1 cellular context compared by ENCODE assay signal in the genomic region with DNA sequence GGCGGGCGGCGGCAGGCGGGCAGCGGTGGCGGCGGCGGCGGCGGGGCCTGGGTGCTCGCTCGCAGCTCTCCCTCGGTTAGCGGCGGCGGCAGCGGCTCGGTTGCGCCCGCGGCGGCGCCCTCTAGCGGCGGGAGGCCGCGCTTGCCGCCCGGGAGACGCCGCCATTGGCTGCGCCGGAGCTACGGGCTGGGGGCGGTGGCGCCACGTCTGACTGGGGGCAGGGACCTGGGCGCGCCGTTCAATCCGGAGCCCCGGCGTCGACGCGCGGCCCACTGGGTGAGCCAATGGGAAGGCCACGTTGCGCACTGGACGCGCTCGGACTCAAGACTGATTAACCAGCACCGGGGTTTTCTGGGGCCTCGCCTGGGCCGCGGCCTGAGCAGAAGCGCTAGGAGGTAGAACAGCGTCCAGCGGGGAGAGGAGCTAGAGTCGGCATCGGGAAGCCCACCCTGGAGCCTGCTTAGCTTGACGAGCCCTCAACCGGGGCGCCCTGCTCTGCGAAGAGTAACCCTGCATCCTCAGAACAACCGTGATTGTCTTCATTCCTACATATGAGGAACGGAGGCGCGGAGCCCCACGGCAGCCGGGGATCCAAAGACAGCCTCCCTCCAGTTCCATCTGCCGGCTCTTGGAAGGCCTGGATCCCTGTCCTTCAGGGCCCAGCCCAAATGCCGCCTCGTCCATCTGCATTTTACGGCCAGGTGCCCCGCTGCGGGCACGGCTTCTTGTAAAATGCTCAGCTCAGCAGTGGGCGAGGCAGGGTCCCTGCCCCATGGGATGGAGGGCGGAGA.
TF ChIP-seq lines count a peak whose summit lies in the region.

A gene with protein sequence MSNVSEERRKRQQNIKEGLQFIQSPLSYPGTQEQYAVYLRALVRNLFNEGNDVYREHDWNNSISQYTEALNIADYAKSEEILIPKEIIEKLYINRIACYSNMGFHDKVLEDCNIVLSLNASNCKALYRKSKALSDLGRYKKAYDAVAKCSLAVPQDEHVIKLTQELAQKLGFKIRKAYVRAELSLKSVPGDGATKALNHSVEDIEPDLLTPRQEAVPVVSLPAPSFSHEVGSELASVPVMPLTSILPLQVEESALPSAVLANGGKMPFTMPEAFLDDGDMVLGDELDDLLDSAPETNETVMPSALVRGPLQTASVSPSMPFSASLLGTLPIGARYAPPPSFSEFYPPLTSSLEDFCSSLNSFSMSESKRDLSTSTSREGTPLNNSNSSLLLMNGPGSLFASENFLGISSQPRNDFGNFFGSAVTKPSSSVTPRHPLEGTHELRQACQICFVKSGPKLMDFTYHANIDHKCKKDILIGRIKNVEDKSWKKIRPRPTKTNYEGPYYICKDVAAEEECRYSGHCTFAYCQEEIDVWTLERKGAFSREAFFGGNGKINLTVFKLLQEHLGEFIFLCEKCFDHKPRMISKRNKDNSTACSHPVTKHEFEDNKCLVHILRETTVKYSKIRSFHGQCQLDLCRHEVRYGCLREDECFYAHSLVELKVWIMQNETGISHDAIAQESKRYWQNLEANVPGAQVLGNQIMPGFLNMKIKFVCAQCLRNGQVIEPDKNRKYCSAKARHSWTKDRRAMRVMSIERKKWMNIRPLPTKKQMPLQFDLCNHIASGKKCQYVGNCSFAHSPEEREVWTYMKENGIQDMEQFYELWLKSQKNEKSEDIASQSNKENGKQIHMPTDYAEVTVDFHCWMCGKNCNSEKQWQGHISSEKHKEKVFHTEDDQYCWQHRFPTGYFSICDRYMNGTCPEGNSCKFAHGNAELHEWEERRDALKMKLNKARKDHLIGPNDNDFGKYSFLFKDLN (minus strand): TSS at position 93 of the 791 bp plus-strand sequence. CDS start 14,904 bp downstream, outside the sequence.

TF ChIP-seq in HEK293, 187 proteins besides CTCF, POLR2A, EP300 and RAD21 (continued from another document and continues in another):
- TF ChIP-seq, protein P1, sequence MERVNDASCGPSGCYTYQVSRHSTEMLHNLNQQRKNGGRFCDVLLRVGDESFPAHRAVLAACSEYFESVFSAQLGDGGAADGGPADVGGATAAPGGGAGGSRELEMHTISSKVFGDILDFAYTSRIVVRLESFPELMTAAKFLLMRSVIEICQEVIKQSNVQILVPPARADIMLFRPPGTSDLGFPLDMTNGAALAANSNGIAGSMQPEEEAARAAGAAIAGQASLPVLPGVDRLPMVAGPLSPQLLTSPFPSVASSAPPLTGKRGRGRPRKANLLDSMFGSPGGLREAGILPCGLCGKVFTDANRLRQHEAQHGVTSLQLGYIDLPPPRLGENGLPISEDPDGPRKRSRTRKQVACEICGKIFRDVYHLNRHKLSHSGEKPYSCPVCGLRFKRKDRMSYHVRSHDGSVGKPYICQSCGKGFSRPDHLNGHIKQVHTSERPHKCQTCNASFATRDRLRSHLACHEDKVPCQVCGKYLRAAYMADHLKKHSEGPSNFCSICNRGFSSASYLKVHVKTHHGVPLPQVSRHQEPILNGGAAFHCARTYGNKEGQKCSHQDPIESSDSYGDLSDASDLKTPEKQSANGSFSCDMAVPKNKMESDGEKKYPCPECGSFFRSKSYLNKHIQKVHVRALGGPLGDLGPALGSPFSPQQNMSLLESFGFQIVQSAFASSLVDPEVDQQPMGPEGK (tag by site-specific recombination; IDR thresholded peaks at IDR 0.05), result peak; percentile 80
- no peak for TF ChIP-seq ZNF292 (tag by site-specific recombination; IDR thresholded peaks at IDR 0.05; ENCODE audit: borderline replicate concordance, low read depth)
- no peak for TF ChIP-seq ZNF426 (tag by site-specific recombination; IDR thresholded peaks at IDR 0.05)
- TF ChIP-seq ZNF174 (tag by site-specific recombination; IDR thresholded peaks at IDR 0.05), result no peak
- TF ChIP-seq, protein P2, sequence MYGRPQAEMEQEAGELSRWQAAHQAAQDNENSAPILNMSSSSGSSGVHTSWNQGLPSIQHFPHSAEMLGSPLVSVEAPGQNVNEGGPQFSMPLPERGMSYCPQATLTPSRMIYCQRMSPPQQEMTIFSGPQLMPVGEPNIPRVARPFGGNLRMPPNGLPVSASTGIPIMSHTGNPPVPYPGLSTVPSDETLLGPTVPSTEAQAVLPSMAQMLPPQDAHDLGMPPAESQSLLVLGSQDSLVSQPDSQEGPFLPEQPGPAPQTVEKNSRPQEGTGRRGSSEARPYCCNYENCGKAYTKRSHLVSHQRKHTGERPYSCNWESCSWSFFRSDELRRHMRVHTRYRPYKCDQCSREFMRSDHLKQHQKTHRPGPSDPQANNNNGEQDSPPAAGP (tag by site-specific recombination; IDR thresholded peaks at IDR 0.05), result peak; percentile 69
- TF ChIP-seq, protein P3, sequence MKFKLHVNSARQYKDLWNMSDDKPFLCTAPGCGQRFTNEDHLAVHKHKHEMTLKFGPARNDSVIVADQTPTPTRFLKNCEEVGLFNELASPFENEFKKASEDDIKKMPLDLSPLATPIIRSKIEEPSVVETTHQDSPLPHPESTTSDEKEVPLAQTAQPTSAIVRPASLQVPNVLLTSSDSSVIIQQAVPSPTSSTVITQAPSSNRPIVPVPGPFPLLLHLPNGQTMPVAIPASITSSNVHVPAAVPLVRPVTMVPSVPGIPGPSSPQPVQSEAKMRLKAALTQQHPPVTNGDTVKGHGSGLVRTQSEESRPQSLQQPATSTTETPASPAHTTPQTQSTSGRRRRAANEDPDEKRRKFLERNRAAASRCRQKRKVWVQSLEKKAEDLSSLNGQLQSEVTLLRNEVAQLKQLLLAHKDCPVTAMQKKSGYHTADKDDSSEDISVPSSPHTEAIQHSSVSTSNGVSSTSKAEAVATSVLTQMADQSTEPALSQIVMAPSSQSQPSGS (tag by site-specific recombination; IDR thresholded peaks at IDR 0.05; ENCODE audit: low read depth), result no peak
- no peak for TF ChIP-seq ZNF169 (tag by site-specific recombination; IDR thresholded peaks at IDR 0.05)
- TF ChIP-seq ZNF132 (tag by site-specific recombination; IDR thresholded peaks at IDR 0.05; ENCODE audit: borderline replicate concordance), result no peak
- TF ChIP-seq ZNF223 (tag by site-specific recombination; IDR thresholded peaks at IDR 0.05), result no peak
- TF ChIP-seq, protein P4, sequence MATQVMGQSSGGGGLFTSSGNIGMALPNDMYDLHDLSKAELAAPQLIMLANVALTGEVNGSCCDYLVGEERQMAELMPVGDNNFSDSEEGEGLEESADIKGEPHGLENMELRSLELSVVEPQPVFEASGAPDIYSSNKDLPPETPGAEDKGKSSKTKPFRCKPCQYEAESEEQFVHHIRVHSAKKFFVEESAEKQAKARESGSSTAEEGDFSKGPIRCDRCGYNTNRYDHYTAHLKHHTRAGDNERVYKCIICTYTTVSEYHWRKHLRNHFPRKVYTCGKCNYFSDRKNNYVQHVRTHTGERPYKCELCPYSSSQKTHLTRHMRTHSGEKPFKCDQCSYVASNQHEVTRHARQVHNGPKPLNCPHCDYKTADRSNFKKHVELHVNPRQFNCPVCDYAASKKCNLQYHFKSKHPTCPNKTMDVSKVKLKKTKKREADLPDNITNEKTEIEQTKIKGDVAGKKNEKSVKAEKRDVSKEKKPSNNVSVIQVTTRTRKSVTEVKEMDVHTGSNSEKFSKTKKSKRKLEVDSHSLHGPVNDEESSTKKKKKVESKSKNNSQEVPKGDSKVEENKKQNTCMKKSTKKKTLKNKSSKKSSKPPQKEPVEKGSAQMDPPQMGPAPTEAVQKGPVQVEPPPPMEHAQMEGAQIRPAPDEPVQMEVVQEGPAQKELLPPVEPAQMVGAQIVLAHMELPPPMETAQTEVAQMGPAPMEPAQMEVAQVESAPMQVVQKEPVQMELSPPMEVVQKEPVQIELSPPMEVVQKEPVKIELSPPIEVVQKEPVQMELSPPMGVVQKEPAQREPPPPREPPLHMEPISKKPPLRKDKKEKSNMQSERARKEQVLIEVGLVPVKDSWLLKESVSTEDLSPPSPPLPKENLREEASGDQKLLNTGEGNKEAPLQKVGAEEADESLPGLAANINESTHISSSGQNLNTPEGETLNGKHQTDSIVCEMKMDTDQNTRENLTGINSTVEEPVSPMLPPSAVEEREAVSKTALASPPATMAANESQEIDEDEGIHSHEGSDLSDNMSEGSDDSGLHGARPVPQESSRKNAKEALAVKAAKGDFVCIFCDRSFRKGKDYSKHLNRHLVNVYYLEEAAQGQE (tag by site-specific recombination; IDR thresholded peaks at IDR 0.05), result 0 out of 2 replicates have a peak, but pooled peaks have one; percentile 42
- TF ChIP-seq PRDM1 (tag by site-specific recombination; IDR thresholded peaks at IDR 0.05), result no peak
- no peak for TF ChIP-seq ZNF157 (tag by site-specific recombination; IDR thresholded peaks at IDR 0.05)
- no peak for TF ChIP-seq ZNF311 (tag by site-specific recombination; IDR thresholded peaks at IDR 0.05; ENCODE audit: borderline replicate concordance)
- no peak for TF ChIP-seq ZNF529 (tag by site-specific recombination; IDR thresholded peaks at IDR 0.05; ENCODE audit: insufficient replicate concordance)
- TF ChIP-seq ZNF596 (tag by site-specific recombination; IDR thresholded peaks at IDR 0.05), result no peak
- 0 out of 2 replicates have a peak, but pooled peaks have one; percentile 34 for TF ChIP-seq ZBTB21 (tag by site-specific recombination; IDR thresholded peaks at IDR 0.05)
- no peak for TF ChIP-seq HOXD13 (CRISPR knock-in tag; IDR thresholded peaks at IDR 0.05; ENCODE audit: borderline replicate concordance)
- no peak for TF ChIP-seq TCF7L2 (IDR thresholded peaks at IDR 0.05; ENCODE audit: borderline replicate concordance, low read depth, low read length)
- TF ChIP-seq ZNF843 (tag by site-specific recombination; IDR thresholded peaks at IDR 0.05), result peak; percentile 58; the same call in 1 of the 2 replicates
- TF ChIP-seq ZNF654 (tag by site-specific recombination; IDR thresholded peaks at IDR 0.05; ENCODE audit: low read depth), result no peak
- TF ChIP-seq, protein P5, sequence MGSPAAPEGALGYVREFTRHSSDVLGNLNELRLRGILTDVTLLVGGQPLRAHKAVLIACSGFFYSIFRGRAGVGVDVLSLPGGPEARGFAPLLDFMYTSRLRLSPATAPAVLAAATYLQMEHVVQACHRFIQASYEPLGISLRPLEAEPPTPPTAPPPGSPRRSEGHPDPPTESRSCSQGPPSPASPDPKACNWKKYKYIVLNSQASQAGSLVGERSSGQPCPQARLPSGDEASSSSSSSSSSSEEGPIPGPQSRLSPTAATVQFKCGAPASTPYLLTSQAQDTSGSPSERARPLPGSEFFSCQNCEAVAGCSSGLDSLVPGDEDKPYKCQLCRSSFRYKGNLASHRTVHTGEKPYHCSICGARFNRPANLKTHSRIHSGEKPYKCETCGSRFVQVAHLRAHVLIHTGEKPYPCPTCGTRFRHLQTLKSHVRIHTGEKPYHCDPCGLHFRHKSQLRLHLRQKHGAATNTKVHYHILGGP (tag by site-specific recombination; IDR thresholded peaks at IDR 0.05), result no peak
- peak; percentile 44 for TF ChIP-seq SP3 (tag by site-specific recombination; IDR thresholded peaks at IDR 0.05)
- TF ChIP-seq ZNF202 (tag by site-specific recombination; IDR thresholded peaks at IDR 0.05; ENCODE audit: borderline replicate concordance), result no peak
- TF ChIP-seq ZNF112 (tag by site-specific recombination; IDR thresholded peaks at IDR 0.05), result no peak
- TF ChIP-seq, protein P6, sequence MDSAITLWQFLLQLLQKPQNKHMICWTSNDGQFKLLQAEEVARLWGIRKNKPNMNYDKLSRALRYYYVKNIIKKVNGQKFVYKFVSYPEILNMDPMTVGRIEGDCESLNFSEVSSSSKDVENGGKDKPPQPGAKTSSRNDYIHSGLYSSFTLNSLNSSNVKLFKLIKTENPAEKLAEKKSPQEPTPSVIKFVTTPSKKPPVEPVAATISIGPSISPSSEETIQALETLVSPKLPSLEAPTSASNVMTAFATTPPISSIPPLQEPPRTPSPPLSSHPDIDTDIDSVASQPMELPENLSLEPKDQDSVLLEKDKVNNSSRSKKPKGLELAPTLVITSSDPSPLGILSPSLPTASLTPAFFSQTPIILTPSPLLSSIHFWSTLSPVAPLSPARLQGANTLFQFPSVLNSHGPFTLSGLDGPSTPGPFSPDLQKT (IDR thresholded peaks at IDR 0.05; ENCODE audit: borderline replicate concordance, low read depth, low read length), result no peak
- TF ChIP-seq HOXC10 (CRISPR knock-in tag; IDR thresholded peaks at IDR 0.05), result no peak
- no peak for TF ChIP-seq ZFP41 (tag by site-specific recombination; IDR thresholded peaks at IDR 0.05; ENCODE audit: borderline replicate concordance)
- TF ChIP-seq, protein P7, sequence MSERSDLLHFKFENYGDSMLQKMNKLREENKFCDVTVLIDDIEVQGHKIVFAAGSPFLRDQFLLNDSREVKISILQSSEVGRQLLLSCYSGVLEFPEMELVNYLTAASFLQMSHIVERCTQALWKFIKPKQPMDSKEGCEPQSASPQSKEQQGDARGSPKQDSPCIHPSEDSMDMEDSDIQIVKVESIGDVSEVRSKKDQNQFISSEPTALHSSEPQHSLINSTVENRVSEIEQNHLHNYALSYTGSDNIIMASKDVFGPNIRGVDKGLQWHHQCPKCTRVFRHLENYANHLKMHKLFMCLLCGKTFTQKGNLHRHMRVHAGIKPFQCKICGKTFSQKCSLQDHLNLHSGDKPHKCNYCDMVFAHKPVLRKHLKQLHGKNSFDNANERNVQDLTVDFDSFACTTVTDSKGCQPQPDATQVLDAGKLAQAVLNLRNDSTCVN (tag by site-specific recombination; optimal IDR thresholded peaks at IDR 0.05), result peak; percentile 70
- peak; percentile 74 for TF ChIP-seq SP7 (tag by site-specific recombination; IDR thresholded peaks at IDR 0.05)
- TF ChIP-seq ZNF335 (tag by site-specific recombination; conservative IDR thresholded peaks at IDR 0.05), result peak; percentile 93
- peak; percentile 86; the same call in 1 of the 2 replicates for TF ChIP-seq ZXDB (tag by site-specific recombination; IDR thresholded peaks at IDR 0.05)
- no peak for TF ChIP-seq ZNF830 (tag by site-specific recombination; IDR thresholded peaks at IDR 0.05; ENCODE audit: low read depth)
- peak; percentile 89 for TF ChIP-seq ZNF341 (tag by site-specific recombination; IDR thresholded peaks at IDR 0.05; ENCODE audit: low read depth)
- TF ChIP-seq ZNF423 (tag by site-specific recombination; IDR thresholded peaks at IDR 0.05), result no peak
- TF ChIP-seq BCL11A (tag by site-specific recombination; IDR thresholded peaks at IDR 0.05; ENCODE audit: low read depth), result no peak
- no peak for TF ChIP-seq ZNF560 (tag by site-specific recombination; IDR thresholded peaks at IDR 0.05; ENCODE audit: borderline replicate concordance)
- no peak for TF ChIP-seq ZNF274 (IDR thresholded peaks at IDR 0.05; ENCODE audit: low read length)
- TF ChIP-seq ZNF274 (tag by site-specific recombination; IDR thresholded peaks at IDR 0.05; ENCODE audit: borderline replicate concordance), result no peak
- TF ChIP-seq GLIS2 (tag by site-specific recombination; IDR thresholded peaks at IDR 0.05), result 0 out of 2 replicates have a peak, but pooled peaks have one; percentile 39
- no peak for TF ChIP-seq ZNF266 (tag by site-specific recombination; IDR thresholded peaks at IDR 0.05; ENCODE audit: low read depth)
- TF ChIP-seq ZNF155 (tag by site-specific recombination; IDR thresholded peaks at IDR 0.05), result no peak
- no peak for TF ChIP-seq FEZF1 (tag by site-specific recombination; IDR thresholded peaks at IDR 0.05)
- no peak for TF ChIP-seq ZNF184 (tag by site-specific recombination; IDR thresholded peaks at IDR 0.05)
- no peak for TF ChIP-seq ZNF138 (tag by site-specific recombination; IDR thresholded peaks at IDR 0.05; ENCODE audit: borderline replicate concordance)
- TF ChIP-seq ZNF239 (tag by site-specific recombination; IDR thresholded peaks at IDR 0.05), result no peak
- TF ChIP-seq ZNF785 (tag by site-specific recombination; IDR thresholded peaks at IDR 0.05), result no peak
- no peak for TF ChIP-seq ZNF433 (tag by site-specific recombination; IDR thresholded peaks at IDR 0.05; ENCODE audit: low read depth)
- TF ChIP-seq SCRT2 (tag by site-specific recombination; IDR thresholded peaks at IDR 0.05), result no peak
- TF ChIP-seq ZNF37A (tag by site-specific recombination; IDR thresholded peaks at IDR 0.05), result no peak
- TF ChIP-seq ZNF629 (tag by site-specific recombination; IDR thresholded peaks at IDR 0.05), result peak; percentile 58
- peak; percentile 39; the same call in 1 of the 2 replicates for TF ChIP-seq ZNF394 (tag by site-specific recombination; IDR thresholded peaks at IDR 0.05; ENCODE audit: borderline replicate concordance)
